In the genomic region with DNA sequence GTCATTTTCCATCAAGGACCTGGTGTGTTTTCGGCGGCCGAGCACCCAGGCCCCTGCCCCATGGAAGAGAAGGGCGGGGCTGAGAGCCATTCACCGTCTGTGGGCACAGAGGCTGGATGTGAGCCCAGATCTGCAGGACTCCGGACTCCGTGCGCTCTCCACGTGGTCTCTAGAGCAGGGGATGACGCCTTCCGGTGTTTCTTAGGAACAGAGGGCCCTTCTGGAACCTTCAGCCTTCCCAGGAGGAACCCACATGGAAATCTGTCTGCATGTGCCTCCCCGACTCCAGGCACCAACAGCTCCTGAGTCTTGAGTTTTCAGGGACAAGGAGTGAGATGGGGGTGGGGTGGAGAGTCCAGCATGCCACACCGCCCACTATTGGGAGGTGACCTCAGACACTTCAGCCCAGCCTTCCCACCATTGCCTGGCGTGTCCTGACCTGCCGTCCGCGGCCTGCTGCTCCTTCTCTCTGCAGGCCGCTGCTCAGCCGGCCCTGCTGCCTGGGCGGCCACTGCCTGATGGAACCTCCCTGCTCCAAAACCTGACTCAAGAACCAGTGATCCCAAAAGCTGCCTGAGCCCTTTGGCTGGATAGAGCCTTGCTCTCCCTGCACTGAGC, we compare ENCODE assay signal across 9 cellular contexts. TPM values are rescaled to one million over a fixed set of nuclear protein-coding genes. Genes with fewer than 3 reads are reported as not detected.
DNase-seq lines count a peak whose midpoint lies in the region; ATAC-seq and TF ChIP-seq lines count a peak whose summit lies in the region.
"Had no signal": no experiment of that assay in that cellular context is flagged by ENCODE, and none has a peak within 500 bp of the region (broad histone marks: within the 10 kb centered on the region; RNA-seq: fewer than 3 reads in every experiment).

No MANE protein-coding gene starts in this region.

- 59 to 60% methylated on average over 7 to 14 of the region's 20 CpGs for WGBS in gastroesophageal sphincter (ENCODE audit: low coverage in 1 of 2), 2 donors

- TF ChIP-seq POLR2A in gastroesophageal sphincter (IDR thresholded peaks at IDR 0.05): no peak

- H3K36me3 ChIP-seq in CD4-positive, alpha-beta memory T cell (ENCODE audit: insufficient read depth, low read length): no peaks in the 10 kb centered on the region
- H3K36me3 ChIP-seq in SJCRH30: no peaks in the 10 kb centered on the region
- H3K36me3 ChIP-seq in gastroesophageal sphincter: no peaks in the 10 kb centered on the region
- H3K36me3 ChIP-seq: uterus had no signal

- H3K9me3 Mint-ChIP-seq in CD4-positive, alpha-beta memory T cell: no peaks in the 10 kb centered on the region
- H3K9me3 Mint-ChIP-seq in neural crest cell: no peaks in the 10 kb centered on the region

- no peak overlapping the region for H3K27ac ChIP-seq in CD4-positive, alpha-beta memory T cell (ENCODE audit: low read depth, low read length)
- H3K27ac ChIP-seq in SJCRH30 (no peak overlapping the region), gastroesophageal sphincter (peak overlapping the region in 3 of 4 donors; percentile 95 to 99 (median 97))

- no peak for TF ChIP-seq EP300 in gastroesophageal sphincter (IDR thresholded peaks at IDR 0.05)

- H3K36me3 Mint-ChIP-seq in CD4-positive, alpha-beta memory T cell: no peaks in the 10 kb centered on the region
- no peaks in the 10 kb centered on the region for H3K36me3 Mint-ChIP-seq in neural crest cell (ENCODE audit: low read depth)

- TF ChIP-seq CTCF in gastroesophageal sphincter (IDR thresholded peaks at IDR 0.05): no peak
- no peak for TF ChIP-seq CTCF in neural crest cell (conservative IDR thresholded peaks at IDR 0.05)
- TF ChIP-seq CTCF in GM20000 (IDR thresholded peaks at IDR 0.05; ENCODE audit: extremely low read depth, missing control alignments): no peak

- intact Hi-C loops in CD4-positive, alpha-beta memory T cell (cut with micrococcal nuclease): loop anchor here (2.0 kb wide), 1 partner anchor 153 kb away; no protein-coding TSS in a partner anchor

- CTCF ChIA-PET in CD4-positive, alpha-beta memory T cell (lab: Charles Lee; ENCODE audit: partially characterized antibody): interaction anchor here (2.7 kb wide), 1 partner anchor 119 kb away, joined by 7 read pairs; no protein-coding TSS in a partner anchor

- peak overlapping the region; percentile 15 to 91 (median 75) for H3K4me3 Mint-ChIP-seq in CD4-positive, alpha-beta memory T cell
- H3K4me3 Mint-ChIP-seq in neural crest cell: peak overlapping the region; percentile 84

- H3K27me3 ChIP-seq in CD4-positive, alpha-beta memory T cell (ENCODE audit: insufficient read depth, low read length): no peaks in the 10 kb centered on the region
- peaks cover 17% of the 10 kb centered on the region for H3K27me3 ChIP-seq in SJCRH30
- H3K27me3 ChIP-seq in gastroesophageal sphincter: no peaks in the 10 kb centered on the region
- H3K27me3 ChIP-seq: uterus had no signal

- H3K4me3 ChIP-seq in CD4-positive, alpha-beta memory T cell (ENCODE audit: low read length in 2 of 2): no peak overlapping the region
- H3K4me3 ChIP-seq in SJCRH30 (no peak overlapping the region), gastroesophageal sphincter (no peak overlapping the region)
- H3K4me3 ChIP-seq: uterus had no signal

- H3K4me1 ChIP-seq in CD4-positive, alpha-beta memory T cell (ENCODE audit: insufficient read depth, low read length): peaks cover 22% of the 10 kb centered on the region
- H3K4me1 ChIP-seq in SJCRH30 (peaks cover 34% of the 10 kb centered on the region), gastroesophageal sphincter (peaks cover 0 to 41% (median 17%) of the 10 kb centered on the region in 3 donors)
- H3K4me1 ChIP-seq: uterus had no signal

- ATAC-seq in gastroesophageal sphincter (no peak), HG03565 (IDR thresholded peaks at IDR 0.05; ENCODE audit: unreplicated experiment) (no peak)

- H3K27me3 Mint-ChIP-seq in CD4-positive, alpha-beta memory T cell: no peaks in the 10 kb centered on the region
- no peaks in the 10 kb centered on the region for H3K27me3 Mint-ChIP-seq in neural crest cell (ENCODE audit: low read depth)

- peaks cover 3 to 18% (median 7%) of the 10 kb centered on the region in 4 donors for H3K4me1 Mint-ChIP-seq in CD4-positive, alpha-beta memory T cell
- H3K4me1 Mint-ChIP-seq in neural crest cell: peaks cover 53% of the 10 kb centered on the region

- H3K9me3 ChIP-seq in CD4-positive, alpha-beta memory T cell (ENCODE audit: control insufficient read depth in 1 of 2, low read length in 2 of 2): no peaks in the 10 kb centered on the region
- H3K9me3 ChIP-seq in SJCRH30 (replicated peaks): no peaks in the 10 kb centered on the region
- H3K9me3 ChIP-seq in gastroesophageal sphincter: no peaks in the 10 kb centered on the region
- H3K9me3 ChIP-seq: uterus had no signal

- no peak for DNase-seq in CD4-positive, alpha-beta memory T cell
- peak; percentile 52 to 67 for DNase-seq in SJCRH30
- no peak for DNase-seq in neural crest cell (ENCODE audit: low read depth, low spot score)
- DNase-seq in GM20000 (ENCODE audit: low spot score): no peak
- DNase-seq in NOMO-1 (lab: John Stamatoyannopoulos, UW; ENCODE audit: unreplicated experiment in 2 of 2): no peak
- DNase-seq in NCI-H2107 (lab: John Stamatoyannopoulos, UW): no peak

- H3K27ac Mint-ChIP-seq in CD4-positive, alpha-beta memory T cell: peak overlapping the region; percentile 3 to 97 (median 78)
- H3K27ac Mint-ChIP-seq in neural crest cell (ENCODE audit: unreplicated experiment): no peak overlapping the region

- POLR2A ChIA-PET in CD4-positive, alpha-beta memory T cell (lab: Charles Lee; ENCODE audit: partially characterized antibody): interaction anchor here (0.6 kb wide), 1 partner anchor 364 kb away, joined by 3 read pairs; no protein-coding TSS in a partner anchor

RNA-seq across cellular contexts. Expression of a gene that starts 2.4 kb away (rescaled TPM):
- total RNA-seq in CD4-positive, alpha-beta memory T cell: 10 to 100 TPM; 11.6 to 11.9 TPM
- polyA plus RNA-seq in CD4-positive, alpha-beta memory T cell: 1 to 10 TPM; 1.0 to 1.3 TPM
- total RNA-seq in SJCRH30 (2014; rRNA removed; shearing (Covaris generic)): 37.0 and 39.1 TPM in 2 replicates
- total RNA-seq in gastroesophageal sphincter (10 to 100 TPM; 45.1 to 78.9 (median 55.3) TPM), neural crest cell (40.0 and 41.2 TPM in 2 replicates)

Comparison
In these comparisons a context has a peak if more than half of its experiments do, and no peak if none do; other contexts are left out.
1. DNase-seq: peak in SJCRH30 (2 of 2); none in CD4-positive, alpha-beta memory T cell (0 of 5), neural crest cell (single experiment), GM20000 (single experiment), NOMO-1 (0 of 2) and NCI-H2107 (single experiment).
2. H3K27ac ChIP-seq: peak in gastroesophageal sphincter (3 of 4); none in CD4-positive, alpha-beta memory T cell (single experiment) and SJCRH30 (single experiment).